ENCODE assay signal across 8 cellular contexts in the genomic region with DNA sequence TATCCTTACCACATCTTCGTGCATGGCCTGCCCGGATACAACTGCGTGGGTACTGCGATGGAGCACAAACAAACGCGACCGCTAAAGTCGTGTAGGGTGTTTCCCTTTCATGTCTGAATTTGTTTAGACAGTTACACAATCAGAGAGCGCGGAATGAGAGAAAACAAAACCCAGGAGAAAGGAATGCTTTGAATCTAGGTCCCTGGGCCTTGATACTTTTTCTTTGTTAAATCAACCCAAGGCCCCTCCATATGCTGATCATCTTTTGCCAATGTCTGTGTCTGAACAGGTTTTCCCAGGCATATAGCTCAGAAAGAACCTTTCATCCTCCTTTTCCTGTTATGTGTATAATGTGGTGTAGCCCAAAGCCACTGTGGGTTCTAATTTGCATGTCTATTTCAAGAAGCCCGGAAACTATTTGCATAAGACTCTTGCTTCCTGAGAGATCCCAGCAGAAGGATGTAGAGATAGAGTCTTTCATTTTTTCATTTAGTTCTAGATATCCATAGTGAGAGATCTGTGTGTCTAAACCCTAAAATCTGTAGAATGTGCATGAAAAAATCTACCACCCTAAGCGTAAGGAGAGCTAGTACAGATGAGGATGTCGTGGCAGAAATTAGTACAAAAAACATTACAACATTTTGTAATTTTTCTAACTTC.
DNase-seq lines count a peak whose midpoint lies in the region; ATAC-seq and TF ChIP-seq lines count a peak whose summit lies in the region.

No MANE protein-coding gene starts in this region.

- H3K27ac ChIP-seq in breast epithelium (no peak overlapping the region), PC-9 (peak overlapping the region; percentile 95), brain microvascular endothelial cell (peak overlapping the region; percentile 97), prostate gland (peak overlapping the region; percentile 45 to 54)

- TF ChIP-seq CTCF in MCF 10A (IDR thresholded peaks at IDR 0.05; ENCODE audit: unreplicated experiment) = no peak
- no peak for TF ChIP-seq CTCF in breast epithelium (IDR thresholded peaks at IDR 0.05)
- TF ChIP-seq CTCF in PC-9 (conservative IDR thresholded peaks at IDR 0.05) = no peak
- no peak for TF ChIP-seq CTCF in brain microvascular endothelial cell (IDR thresholded peaks at IDR 0.05; ENCODE audit: low read depth, low read length, missing control alignments)
- TF ChIP-seq CTCF in prostate gland (IDR thresholded peaks at IDR 0.05) = no peak

- H3K4me2 ChIP-seq in PC-9 = peak overlapping the region; percentile 74

- WGBS in prostate gland = 43% methylated on average over 13 of the region's 13 CpGs

- H3K27me3 Mint-ChIP-seq in MCF 10A (ENCODE audit: insufficient read depth, unreplicated experiment) = peaks cover 56% of the 10 kb centered on the region

- POLR2A ChIA-PET in MCF 10A (lab: Yijun Ruan, JAX) = no interaction called here
- POLR2A ChIA-PET in PC-9 (lab: Charles Lee; ENCODE audit: unreplicated experiment) = interaction anchor here (0.6 to 0.9 kb wide), 6 partner anchors 201 to 528 kb away, joined by 3 to 11 read pairs (median 4); no protein-coding TSS in a partner anchor

- no peaks in the 10 kb centered on the region for H3K9me3 ChIP-seq in breast epithelium
- H3K9me3 ChIP-seq in PC-9 (ENCODE audit: insufficient read depth, low read depth) = no peaks in the 10 kb centered on the region
- H3K9me3 ChIP-seq in prostate gland = no peaks in the 10 kb centered on the region

- in situ Hi-C loops in brain microvascular endothelial cell (cut with HindIII; ENCODE audit: low pct_ligation_motif_present, low sequenced_read_pairs) = no loop called here

- no peaks in the 10 kb centered on the region for H3K9me3 Mint-ChIP-seq in MCF 10A (ENCODE audit: unreplicated experiment)

- no peak overlapping the region for H3K4me3 ChIP-seq in breast epithelium
- H3K4me3 ChIP-seq in PC-9 = peak overlapping the region; percentile 24; the same call in 1 of the 2 replicates
- H3K4me3 ChIP-seq in brain microvascular endothelial cell (ENCODE audit: low read depth, low read length) = no peak overlapping the region
- no peak overlapping the region for H3K4me3 ChIP-seq in prostate gland

- intact Hi-C loops in MCF 10A (cut with micrococcal nuclease) (no loop called here), breast epithelium (cut with DNase I; ENCODE audit: low total_unique reads) (no loop called here), PC-9 (cut with micrococcal nuclease; ENCODE audit: unreplicated experiment) (no loop called here), prostate gland (cut with DNase I) (no loop called here)

- H3K27ac Mint-ChIP-seq in MCF 10A (ENCODE audit: low read depth, unreplicated experiment) = no peak overlapping the region

- H3K79me2 ChIP-seq in PC-9 (ENCODE audit: low read depth) = no peaks in the 10 kb centered on the region

- H3K36me3 Mint-ChIP-seq in MCF 10A (ENCODE audit: insufficient read depth, unreplicated experiment) = no peaks in the 10 kb centered on the region

- H3K9me2 ChIP-seq in PC-9 (ENCODE audit: insufficient read depth) = no peaks in the 10 kb centered on the region

- H4K20me1 ChIP-seq in PC-9 (ENCODE audit: insufficient read depth) = no peaks in the 10 kb centered on the region

- H2AFZ ChIP-seq in PC-9 = peak overlapping the region; percentile 42; the same call in 1 of the 2 replicates

- H3K4me1 ChIP-seq in breast epithelium (no peaks in the 10 kb centered on the region), PC-9 (replicated peaks; ENCODE audit: insufficient read depth) (peaks cover 10% of the 10 kb centered on the region; the same call in 1 of the 2 replicates), prostate gland (replicated peaks) (no peaks in the 10 kb centered on the region)

- no peak overlapping the region for H3K4me3 Mint-ChIP-seq in MCF 10A (ENCODE audit: unreplicated experiment)

- H3K27me3 ChIP-seq in breast epithelium (peaks cover 0 to 11% of the 10 kb centered on the region in 2 donors), PC-9 (ENCODE audit: insufficient read depth, low read depth) (no peaks in the 10 kb centered on the region), brain microvascular endothelial cell (replicated peaks) (no peaks in the 10 kb centered on the region), prostate gland (replicated peaks; ENCODE audit: insufficient read depth) (no peaks in the 10 kb centered on the region)

- CTCF ChIA-PET in MCF 10A (lab: Yijun Ruan, JAX) = interaction anchor here (0.5 to 5.1 kb wide), 4 partner anchors 12 to 487 kb away, joined by 3 to 35 read pairs (median 5); no protein-coding TSS in a partner anchor
- CTCF ChIA-PET in PC-9 (lab: Charles Lee) = no interaction called here

- H3K36me3 ChIP-seq in breast epithelium (no peaks in the 10 kb centered on the region), PC-9 (ENCODE audit: low read depth) (no peaks in the 10 kb centered on the region), brain microvascular endothelial cell (replicated peaks) (no peaks in the 10 kb centered on the region), prostate gland (no peaks in the 10 kb centered on the region)

- no TSS peak for BruUV-seq in MCF 10A (replicated peaks; lab: Mats Ljungman, UMichigan)
- no TSS peak for BruUV-seq in PC-9 (replicated peaks; lab: Mats Ljungman, UMichigan)

- H3F3A ChIP-seq in PC-9 (ENCODE audit: insufficient read depth, low read depth) = peaks cover 19% of the 10 kb centered on the region; the same call in 1 of the 2 replicates

- peak; percentile 61 for DNase-seq in MCF 10A (ENCODE audit: unreplicated experiment)
- no peak for DNase-seq in breast epithelium (ENCODE audit: low spot score in 2 of 2)
- peak in 1 of 2 experiments; percentile 62 for DNase-seq in PC-9
- peak; percentile 58 for DNase-seq in brain microvascular endothelial cell
- DNase-seq in prostate gland (ENCODE audit: low spot score) = peak; percentile 51
- DNase-seq in NCI-H1092 treated with DMSO at 0.1 percent for 48 hours (lab: John Stamatoyannopoulos, UW) = no peak
- DNase-seq in NCI-H187 treated with DMSO at 0.1 percent for 48 hours (lab: John Stamatoyannopoulos, UW) = no peak

- ATAC-seq in HG03097 (IDR thresholded peaks at IDR 0.05; ENCODE audit: low FRiP score, unreplicated experiment) = peak; percentile 65

- TF ChIP-seq POLR2A in breast epithelium (IDR thresholded peaks at IDR 0.05) (no peak), prostate gland (IDR thresholded peaks at IDR 0.05) (no peak)

- no peaks in the 10 kb centered on the region for H3K4me1 Mint-ChIP-seq in MCF 10A (ENCODE audit: insufficient read depth, unreplicated experiment)

Comparison
In these comparisons a context has a peak if more than half of its experiments do, and no peak if none do; other contexts are left out.
1. DNase-seq: peak in MCF 10A (single experiment), brain microvascular endothelial cell (single experiment) and prostate gland (single experiment); none in breast epithelium (0 of 2), NCI-H1092 treated with DMSO at 0.1 percent for 48 hours (single experiment) and NCI-H187 treated with DMSO at 0.1 percent for 48 hours (single experiment).
2. H3K27ac ChIP-seq: peak in PC-9 (single experiment), brain microvascular endothelial cell (single experiment) and prostate gland (2 of 2); none in breast epithelium (0 of 2).